10 cellular contexts compared by ENCODE assay signal in the genomic region with DNA sequence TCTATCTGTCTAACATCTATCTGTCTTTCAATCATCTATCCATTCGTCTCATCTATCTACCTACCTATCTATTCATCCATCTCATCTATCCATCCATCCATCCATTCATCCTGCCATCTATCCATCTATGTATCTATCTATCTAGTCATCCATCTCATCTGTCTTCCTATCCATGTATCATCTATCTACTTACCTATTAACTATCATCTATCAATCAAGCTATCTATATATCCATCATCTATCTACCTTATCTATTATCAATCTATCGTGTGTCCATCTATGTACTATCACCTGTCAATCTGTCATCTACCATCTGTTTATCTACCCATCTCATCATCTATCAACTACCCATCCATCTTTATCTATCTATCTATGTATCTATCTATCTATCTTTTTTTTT.
"Had no signal": no experiment of that assay in that cellular context is flagged by ENCODE, and none has a peak within 500 bp of the region (broad histone marks: within the 10 kb centered on the region; RNA-seq: fewer than 3 reads in every experiment).

No MANE protein-coding gene starts in this region.

- H3K4me3 ChIP-seq: GM23248, GM23338, HAP-1 had no signal

- H3K9ac ChIP-seq: GM23248 had no signal

- ATAC-seq: GM23338, HCT116 had no signal

- H3K27ac ChIP-seq: GM23248 had no signal

- H3K4me2 ChIP-seq: GM23338 had no signal

- H3K4me1 ChIP-seq: HAP-1 had no signal

- DNase-seq: GM23248, GOT3, H7, H9, HCEC 1CT, HFFc6 had no signal

- H2AFZ ChIP-seq: GM23248, GM23338 had no signal

- H3K9me3 ChIP-seq: HAP-1 had no signal

- FAIRE-seq: H54 had no signal

- H3K36me3 ChIP-seq: HAP-1 had no signal
